ENCODE assay signal across 14 cellular contexts in genomic region chr1:93328809-93329477, GRCh38. TPM values are rescaled to one million over a fixed set of nuclear protein-coding genes. Genes with fewer than 3 reads are reported as not detected.
A peak's percentile ranks its signal among the peaks of the same experiment; 100 is the strongest.
DNase-seq lines count a peak whose midpoint lies in the region; ATAC-seq, FAIRE-seq and TF ChIP-seq lines count a peak whose summit lies in the region.
"Had no signal": no experiment of that assay in that cellular context is flagged by ENCODE, and none has a peak within 500 bp of the region (broad histone marks: within the 10 kb centered on the region; RNA-seq: fewer than 3 reads in every experiment).

No MANE protein-coding gene starts in this region.

- H3K36me3 ChIP-seq in HepG2 (replicated peaks in 1 of 2; ENCODE audit: control insufficient read depth in 1 of 2, insufficient read depth in 2 of 2, low read length in 2 of 2) (no peaks in the 10 kb centered on the region), right lobe of liver (no peaks in the 10 kb centered on the region), Karpas-422 (ENCODE audit: insufficient read depth, low read length) (no peaks in the 10 kb centered on the region)
- H3K36me3 ChIP-seq: lower lobe of right lung had no signal

- no peak overlapping the region for H3K4me3 ChIP-seq in HepG2 (replicated peaks in 1 of 3; ENCODE audit: insufficient read depth in 1 of 3, low read depth in 2 of 3, low read length in 3 of 3)
- H3K4me3 ChIP-seq in right lobe of liver: no peak overlapping the region
- H3K4me3 ChIP-seq in Karpas-422 (ENCODE audit: low read length): no peak overlapping the region
- H3K4me3 ChIP-seq: lower lobe of right lung had no signal

- no peak for TF ChIP-seq POLR2A in HepG2 (IDR thresholded peaks at IDR 0.05; ENCODE audit: insufficient read depth in 1 of 2, low read depth in 2 of 2, low read length in 2 of 2)
- TF ChIP-seq POLR2A in right lobe of liver (IDR thresholded peaks at IDR 0.05): no peak

- intact Hi-C loops in HepG2 (cut with micrococcal nuclease; ENCODE audit: unreplicated experiment) (no loop called here), right lobe of liver (cut with DNase I) (no loop called here), sciatic nerve (cut with DNase I) (no loop called here)

- no peaks in the 10 kb centered on the region for H3K4me1 Mint-ChIP-seq in activated CD8-positive, alpha-beta memory T cell treated with anti-CD3 and anti-CD28 coated beads, Interleukin-2, amount 10 ng/mL, durations not matched to agents 7 days and 5 days

- no peak overlapping the region for H3K9ac ChIP-seq in HepG2 (ENCODE audit: insufficient read depth, low read depth, low read length)
- no peak overlapping the region for H3K9ac ChIP-seq in Karpas-422 (ENCODE audit: low read length)

- H3K27ac ChIP-seq in HepG2 (ENCODE audit: extremely low read length, insufficient read depth, low read length): no peak overlapping the region
- H3K27ac ChIP-seq in right lobe of liver: no peak overlapping the region
- H3K27ac ChIP-seq in Karpas-422 (ENCODE audit: low read length): no peak overlapping the region; the same call in 1 of the 2 replicates
- H3K27ac ChIP-seq: lower lobe of right lung, VCaP had no signal

- H3K79me2 ChIP-seq in HepG2 (ENCODE audit: insufficient read depth, low read length) (no peaks in the 10 kb centered on the region), Karpas-422 (ENCODE audit: low read length) (no peaks in the 10 kb centered on the region)

- peaks cover 6% of the 10 kb centered on the region for H3K36me3 Mint-ChIP-seq in activated CD8-positive, alpha-beta memory T cell treated with anti-CD3 and anti-CD28 coated beads, Interleukin-2, amount 10 ng/mL, durations not matched to agents 7 days and 5 days

- H3K4me2 ChIP-seq in HepG2 (ENCODE audit: low read depth, low read length) (no peak overlapping the region), Karpas-422 (ENCODE audit: low read depth, low read length, poor library complexity, severe bottlenecking) (no peak overlapping the region)

- no peaks in the 10 kb centered on the region for H3K9me3 Mint-ChIP-seq in activated CD8-positive, alpha-beta memory T cell treated with anti-CD3 and anti-CD28 coated beads, Interleukin-2, amount 10 ng/mL, durations not matched to agents 7 days and 5 days (ENCODE audit: low read depth)
- H3K9me3 Mint-ChIP-seq: activated naive CD8-positive, alpha-beta T cell treated with anti-CD3 and anti-CD28 coated beads, Interleukin-2, amount 10 ng/mL, durations not matched to agents 7 days and 5 days; stimulated activated naive CD8-positive, alpha-beta T cell treated with anti-CD3 and anti-CD28 coated beads, Interleukin-15, Interleukin-2, amounts not matched to agents 100 ng/mL and 50 ng/mL, for 24 hours had no signal

- H3K9me3 ChIP-seq in HepG2 (ENCODE audit: low read length): no peaks in the 10 kb centered on the region
- H3K9me3 ChIP-seq in right lobe of liver: no peaks in the 10 kb centered on the region
- no peaks in the 10 kb centered on the region for H3K9me3 ChIP-seq in Karpas-422 (ENCODE audit: low read length)
- H3K9me3 ChIP-seq: lower lobe of right lung had no signal

- no peak for DNase-seq in HepG2 (ENCODE audit: low spot score)
- DNase-seq in right lobe of liver: no peak
- DNase-seq in RPMI7951 (ENCODE audit: low read depth): peak; percentile 62
- DNase-seq in activated CD8-positive, alpha-beta memory T cell treated with anti-CD3 and anti-CD28 coated beads, Interleukin-2, amount 10 ng/mL, durations not matched to agents 7 days and 5 days: no peak
- DNase-seq in sciatic nerve (ENCODE audit: low spot score): no peak
- DNase-seq in Karpas-422: no peak
- DNase-seq in HPDE6-E6E7 (ENCODE audit: extremely low spot score): no peak
- DNase-seq: activated naive CD8-positive, alpha-beta T cell treated with anti-CD3 and anti-CD28 coated beads, Interleukin-2, amount 10 ng/mL, durations not matched to agents 7 days and 5 days; lower lobe of right lung; NK-92 treated with Interleukin-12 subunit alpha and Interleukin-12 subunit beta, amount 100 ng/mL, for 24 hours had no signal

- TF ChIP-seq RAD21 in HepG2 (CRISPR knock-in tag; IDR thresholded peaks at IDR 0.05): no peak

- TF ChIP-seq EP300 in HepG2 (IDR thresholded peaks at IDR 0.05; ENCODE audit: low read depth in 2 of 2, low read length in 2 of 2): no peak
- no peak for TF ChIP-seq EP300 in HepG2 (CRISPR knock-in tag; IDR thresholded peaks at IDR 0.05; ENCODE audit: borderline replicate concordance)

- H3K4me1 ChIP-seq in HepG2 (ENCODE audit: insufficient read depth, low read length) (peaks cover 18% of the 10 kb centered on the region; the same call in 1 of the 2 replicates), right lobe of liver (peaks cover 0 to 12% (median 3%) of the 10 kb centered on the region in 4 donors), Karpas-422 (ENCODE audit: low read length) (no peaks in the 10 kb centered on the region)
- H3K4me1 ChIP-seq: lower lobe of right lung had no signal

- H3K27me3 ChIP-seq in HepG2 (ENCODE audit: control insufficient read depth in 1 of 2, insufficient read depth in 2 of 2, low read length in 2 of 2): no peaks in the 10 kb centered on the region
- no peaks in the 10 kb centered on the region for H3K27me3 ChIP-seq in right lobe of liver
- no peaks in the 10 kb centered on the region for H3K27me3 ChIP-seq in Karpas-422 (ENCODE audit: low read length)

- POLR2A ChIA-PET in HepG2 (lab: Yijun Ruan, JAX): interaction anchor here (2.2 kb wide), 1 partner anchor 16 kb away, joined by 7 read pairs; the partner anchor contains the start of gene DR1

- WGBS in HepG2 (ENCODE audit: low lambda C conversion rate): 16% methylated on average over 3 of the region's 3 CpGs
- 71% methylated on average over 2 of the region's 3 CpGs for WGBS in right lobe of liver (ENCODE audit: insufficient coverage, low coverage, low lambda C conversion rate, missing lambda C conversion rate)

- no peaks in the 10 kb centered on the region for H3K9me2 ChIP-seq in Karpas-422 (replicated peaks; ENCODE audit: insufficient read depth, low read length)

- no peak overlapping the region for H3K27ac Mint-ChIP-seq in activated CD8-positive, alpha-beta memory T cell treated with anti-CD3 and anti-CD28 coated beads, Interleukin-2, amount 10 ng/mL, durations not matched to agents 7 days and 5 days
- H3K27ac Mint-ChIP-seq: activated naive CD8-positive, alpha-beta T cell treated with anti-CD3 and anti-CD28 coated beads, Interleukin-2, amount 10 ng/mL, durations not matched to agents 7 days and 5 days; stimulated activated naive CD8-positive, alpha-beta T cell treated with anti-CD3 and anti-CD28 coated beads, Interleukin-15, Interleukin-2, amounts not matched to agents 100 ng/mL and 50 ng/mL, for 24 hours had no signal

- no peak for TF ChIP-seq CTCF in HepG2 (CRISPR knock-in tag; IDR thresholded peaks at IDR 0.05)
- no peak for TF ChIP-seq CTCF in right lobe of liver (IDR thresholded peaks at IDR 0.05)

- FAIRE-seq in HepG2 (lab: Jason Lieb, UNC): no peak
- FAIRE-seq: endometrium had no signal

- no peak overlapping the region for H2AFZ ChIP-seq in HepG2 (ENCODE audit: low read length)
- H2AFZ ChIP-seq in Karpas-422 (ENCODE audit: low read length): no peak overlapping the region

- in situ Hi-C loops in HepG2 (cut with HindIII; ENCODE audit: extremely low pct_ligation_motif_present, low pct_unique_long_range_greater_than_20kb): no loop called here

- H3K27me3 Mint-ChIP-seq in activated CD8-positive, alpha-beta memory T cell treated with anti-CD3 and anti-CD28 coated beads, Interleukin-2, amount 10 ng/mL, durations not matched to agents 7 days and 5 days: no peaks in the 10 kb centered on the region
- H3K27me3 Mint-ChIP-seq: activated naive CD8-positive, alpha-beta T cell treated with anti-CD3 and anti-CD28 coated beads, Interleukin-2, amount 10 ng/mL, durations not matched to agents 7 days and 5 days; stimulated activated naive CD8-positive, alpha-beta T cell treated with anti-CD3 and anti-CD28 coated beads, Interleukin-15, Interleukin-2, amounts not matched to agents 100 ng/mL and 50 ng/mL, for 24 hours had no signal

- ATAC-seq in HepG2 (peak; percentile 52; the same call in 2 of the 3 replicates), right lobe of liver (no peak), HG02885 (IDR thresholded peaks at IDR 0.05; ENCODE audit: poor library complexity, unreplicated experiment) (peak; percentile 71), sciatic nerve (no peak)
- no peak for ATAC-seq in activated CD8-positive, alpha-beta memory T cell treated with anti-CD3 and anti-CD28 coated beads, Interleukin-2, amount 10 ng/mL, durations not matched to agents 7 days and 5 days

- no peaks in the 10 kb centered on the region for H4K20me1 ChIP-seq in HepG2 (ENCODE audit: insufficient read depth, low read length)
- no peaks in the 10 kb centered on the region for H4K20me1 ChIP-seq in Karpas-422 (ENCODE audit: insufficient read depth, low read depth, low read length)

- H3K4me3 Mint-ChIP-seq in activated CD8-positive, alpha-beta memory T cell treated with anti-CD3 and anti-CD28 coated beads, Interleukin-2, amount 10 ng/mL, durations not matched to agents 7 days and 5 days: no peak overlapping the region
- H3K4me3 Mint-ChIP-seq: activated naive CD8-positive, alpha-beta T cell treated with anti-CD3 and anti-CD28 coated beads, Interleukin-2, amount 10 ng/mL, durations not matched to agents 7 days and 5 days; stimulated activated naive CD8-positive, alpha-beta T cell treated with anti-CD3 and anti-CD28 coated beads, Interleukin-15, Interleukin-2, amounts not matched to agents 100 ng/mL and 50 ng/mL, for 24 hours had no signal

- no TSS peak for BruUV-seq in HepG2 (replicated peaks; lab: Mats Ljungman, UMichigan)

- CTCF ChIA-PET in HepG2 (lab: Yijun Ruan, JAX; ENCODE audit: low intra/inter-chr PET ratio, low total read pairs): no interaction called here
- CTCF ChIA-PET in activated CD8-positive, alpha-beta memory T cell treated with anti-CD3 and anti-CD28 coated beads, Interleukin-2, amount 10 ng/mL, durations not matched to agents 7 days and 5 days (lab: Charles Lee): interaction anchor here (0.9 kb wide), 1 partner anchor 17 kb away, joined by 4 read pairs; the partner anchor contains the start of gene DR1

RNA-seq across cellular contexts. Expression of gene DR1, which starts 16.8 kb away (rescaled TPM):
- total RNA-seq in HepG2 (2016; rRNA removed; fragmentation: Illumina TruSeq; extraction: Trizol) (42.3 and 54.7 TPM in 2 replicates), right lobe of liver (10 to 100 TPM; 15.7 to 26.7 (median 17.7) TPM), sciatic nerve (38.7 TPM)
- total RNA-seq in HepG2 (2016; cell fraction: cytosol; rRNA removed; fragmentation: Illumina TruSeq; extraction: Trizol; ENCODE audit: low read depth): 8.3 and 8.9 TPM in 2 replicates
- total RNA-seq in HepG2 (2016; cell fraction: insoluble cytoplasmic fraction; rRNA removed; fragmentation: Illumina TruSeq; extraction: Trizol): 40.3 and 56.8 TPM in 2 replicates
- 33.3 and 35.5 TPM in 2 replicates for total RNA-seq in HepG2 (2016; cell fraction: membrane; rRNA removed; fragmentation: Illumina TruSeq; extraction: Trizol)
- total RNA-seq in HepG2 (2016; cell fraction: nucleus; rRNA removed; fragmentation: Illumina TruSeq; extraction: Trizol): 26.3 and 27.4 TPM in 2 replicates
- 15.7 and 17.8 TPM in 2 replicates for polyA plus RNA-seq in HepG2 (2011; rRNA removed)
- polyA plus RNA-seq in HepG2 (2011; cell fraction: cytosol; rRNA removed): 7.5 and 10.7 TPM in 2 replicates
- polyA plus RNA-seq in HepG2 (2011; cell fraction: nucleus; rRNA removed): 4.2 and 5.7 TPM in 2 replicates
- polyA plus RNA-seq in HepG2 (2012): 21.7 and 21.9 TPM in 2 replicates
- 6.9 and 9.7 TPM in 2 replicates for polyA plus RNA-seq in HepG2 (2016; cell fraction: cytosol; fragmentation: Illumina TruSeq; extraction: Trizol; ENCODE audit: low read depth)
- polyA plus RNA-seq in HepG2 (2016; cell fraction: insoluble cytoplasmic fraction; fragmentation: Illumina TruSeq; extraction: Trizol; ENCODE audit: low read depth): 45.0 and 48.3 TPM in 2 replicates
- 20.9 and 24.4 TPM in 2 replicates for polyA plus RNA-seq in HepG2 (2016; cell fraction: membrane; fragmentation: Illumina TruSeq; extraction: Trizol; ENCODE audit: low read depth)
- polyA plus RNA-seq in HepG2 (2016; cell fraction: nucleus; fragmentation: Illumina TruSeq; extraction: Trizol; ENCODE audit: insufficient read depth, low read depth): 23.2 and 23.5 TPM in 2 replicates
- polyA minus RNA-seq in HepG2 (2011; rRNA and poly(A)+ RNA removed; ENCODE audit: low replicate concordance): 25.8 and 45.3 TPM in 2 replicates
- polyA minus RNA-seq in HepG2 (2011; cell fraction: cytosol; rRNA and poly(A)+ RNA removed): 25.3 and 30.3 TPM in 2 replicates
- 21.6 and 26.0 TPM in 2 replicates for polyA minus RNA-seq in HepG2 (2011; cell fraction: nucleus; rRNA and poly(A)+ RNA removed)
- 63.0 and 69.7 TPM in 2 replicates for total RNA-seq in RPMI7951 (2014; rRNA removed; shearing (Covaris generic))
- 100 to 1,000 TPM in 1 of 2 experiments, 10 to 100 TPM in 1; 87.5 to 106 TPM for total RNA-seq in activated CD8-positive, alpha-beta memory T cell treated with anti-CD3 and anti-CD28 coated beads, Interleukin-2, amount 10 ng/mL, durations not matched to agents 7 days and 5 days
- 26.9 and 29.9 TPM in 2 replicates for total RNA-seq in Karpas-422 (2014; rRNA removed; shearing (Covaris generic); ENCODE audit: low replicate concordance)

Comparison
In these comparisons a context has a peak if more than half of its experiments do, and no peak if none do; other contexts are left out.
1. ATAC-seq: peak in HepG2 (single experiment) and HG02885 (single experiment); none in right lobe of liver (0 of 4), activated CD8-positive, alpha-beta memory T cell treated with anti-CD3 and anti-CD28 coated beads, Interleukin-2, amount 10 ng/mL, durations not matched to agents 7 days and 5 days (single experiment) and sciatic nerve (single experiment).